ENCODE assay signal across 10 cellular contexts in genomic region chr1:107949467-107950253, GRCh38. TPM values are rescaled to one million over a fixed set of nuclear protein-coding genes. Genes with fewer than 3 reads are reported as not detected.
DNase-seq lines count a peak whose midpoint lies in the region; ATAC-seq lines count a peak whose summit lies in the region.
"Had no signal": no experiment of that assay in that cellular context is flagged by ENCODE, and none has a peak within 500 bp of the region (broad histone marks: within the 10 kb centered on the region; RNA-seq: fewer than 3 reads in every experiment).

No MANE protein-coding gene starts in this region.

- DNase-seq in activated T-cell treated with anti-CD3 and anti-CD28 coated beads, Interleukin-2, amount 50 U/mL, for 4 hours: no peak
- no peak for DNase-seq in activated T-cell treated with anti-CD3 and anti-CD28 coated beads, Interleukin-2, amount 50 U/mL, for 48 hours
- DNase-seq in naive B cell (no peak), NCI-H510A treated with DMSO at 0.1 percent for 48 hours (lab: John Stamatoyannopoulos, UW) (no peak), NCI-H446 (lab: John Stamatoyannopoulos, UW) (no peak), SIG-M5 (lab: John Stamatoyannopoulos, UW) (no peak)
- DNase-seq: stomach had no signal

- peak overlapping the region in 5 of 6 donors; percentile 35 to 85 (median 82) for H3K27ac Mint-ChIP-seq in naive B cell
- H3K27ac Mint-ChIP-seq: WTC11 had no signal

- no peaks in the 10 kb centered on the region for H3K9me3 Mint-ChIP-seq in activated T-cell treated with anti-CD3 and anti-CD28 coated beads, Interleukin-2, amount 50 U/mL, for 4 hours
- H3K9me3 Mint-ChIP-seq in naive B cell: no peaks in the 10 kb centered on the region
- H3K9me3 Mint-ChIP-seq: WTC11 had no signal

- no peak overlapping the region for H3K4me3 Mint-ChIP-seq in activated T-cell treated with anti-CD3 and anti-CD28 coated beads, Interleukin-2, amount 50 U/mL, for 4 hours
- peak overlapping the region in 7 of 8 donors; percentile 2 to 68 (median 23) for H3K4me3 Mint-ChIP-seq in naive B cell
- H3K4me3 Mint-ChIP-seq: WTC11 had no signal

- H3K27me3 Mint-ChIP-seq in activated T-cell treated with anti-CD3 and anti-CD28 coated beads, Interleukin-2, amount 50 U/mL, for 4 hours (ENCODE audit: low read depth): peaks cover 1% of the 10 kb centered on the region
- H3K27me3 Mint-ChIP-seq in naive B cell: no peaks in the 10 kb centered on the region

- peak; percentile 66 for ATAC-seq in activated T-cell treated with anti-CD3 and anti-CD28 coated beads, Interleukin-2, amount 50 U/mL, for 4 hours
- peak; percentile 73 for ATAC-seq in GM21423 (IDR thresholded peaks at IDR 0.05; ENCODE audit: unreplicated experiment)
- ATAC-seq in HG03159 (IDR thresholded peaks at IDR 0.05; ENCODE audit: unreplicated experiment): peak; percentile 83
- peak; percentile 25 to 27 for ATAC-seq in naive B cell (ENCODE audit: low read depth in 2 of 2)
- ATAC-seq: WTC11 had no signal

- H3K4me1 Mint-ChIP-seq in activated T-cell treated with anti-CD3 and anti-CD28 coated beads, Interleukin-2, amount 50 U/mL, for 4 hours (ENCODE audit: low read depth): peaks cover 48% of the 10 kb centered on the region
- H3K4me1 Mint-ChIP-seq in naive B cell: peaks cover 64 to 84% (median 65%) of the 10 kb centered on the region in 3 donors

- H3K36me3 Mint-ChIP-seq in activated T-cell treated with anti-CD3 and anti-CD28 coated beads, Interleukin-2, amount 50 U/mL, for 4 hours (ENCODE audit: insufficient read depth): no peaks in the 10 kb centered on the region
- no peaks in the 10 kb centered on the region for H3K36me3 Mint-ChIP-seq in naive B cell
- H3K36me3 Mint-ChIP-seq: WTC11 had no signal

RNA-seq across cellular contexts. Expression of gene VAV3, which starts 15.3 kb away (rescaled TPM):
- 1 to 10 TPM; 5.4 to 8.8 (median 5.8) TPM for total RNA-seq in activated T-cell treated with anti-CD3 and anti-CD28 coated beads, Interleukin-2, amount 50 U/mL, for 4 hours
- polyA plus RNA-seq in naive B cell (ENCODE audit: low read depth in 6 of 6): 10 to 100 TPM; 24.8 to 45.9 (median 33.6) TPM

Comparison
In these comparisons a context has a peak if more than half of its experiments do, and no peak if none do; other contexts are left out.
1. ATAC-seq: peak in every context shown above with its lines; median percentile 83 in HG03159; 73 in GM21423; 66 in activated T-cell treated with anti-CD3 and anti-CD28 coated beads, Interleukin-2, amount 50 U/mL, for 4 hours; 26 in naive B cell.